Comparison of ENCODE assay signal across 8 cellular contexts in the genomic region with DNA sequence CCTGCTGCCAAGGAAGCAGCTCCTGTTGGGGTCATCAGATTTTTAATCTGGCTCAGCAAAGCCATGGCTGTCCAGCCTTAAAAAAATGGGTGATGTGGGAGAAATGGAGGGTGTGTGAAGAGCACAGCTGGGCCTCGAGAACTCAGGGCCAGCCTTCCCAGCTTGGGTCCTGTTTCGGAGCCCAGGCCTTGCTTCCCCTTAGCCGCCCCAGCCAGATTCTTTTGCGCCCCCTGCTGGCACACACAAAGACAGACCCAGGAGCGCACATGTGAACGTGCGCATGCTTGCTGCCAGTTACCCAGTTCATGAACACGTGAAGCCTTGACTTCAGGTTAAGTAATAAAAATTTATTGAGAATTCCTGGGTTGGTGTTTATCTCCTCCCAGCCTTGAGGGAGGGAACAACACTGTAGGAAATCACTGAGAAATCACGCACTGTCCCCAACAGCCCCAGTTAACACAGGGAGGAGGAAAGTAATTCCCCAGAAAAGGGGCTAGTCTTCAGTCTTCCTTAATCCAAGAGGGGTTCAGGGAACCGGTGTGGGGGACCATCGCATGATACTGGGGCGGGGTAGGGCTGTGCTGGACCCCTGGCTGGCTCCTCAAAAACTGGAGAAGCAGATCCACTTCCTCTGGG. TPM values are rescaled to one million over a fixed set of nuclear protein-coding genes. Genes with fewer than 3 reads are reported as not detected.
DNase-seq lines count a peak whose midpoint lies in the region; ATAC-seq and TF ChIP-seq lines count a peak whose summit lies in the region.

No MANE protein-coding gene starts in this region.

- H2BK5ac ChIP-seq in neuronal stem cell (ENCODE audit: low read length): no peak overlapping the region

- TF ChIP-seq CTCF in AG04449 (IDR thresholded peaks at IDR 0.05; ENCODE audit: insufficient read depth, low read length, missing control alignments) (peak; percentile 93), Peyer's patch (IDR thresholded peaks at IDR 0.05) (peak; percentile 92 to 98 (median 96)), fibroblast of pulmonary artery (IDR thresholded peaks at IDR 0.05; ENCODE audit: low read length, missing control alignments) (peak; percentile 80)

- peaks cover 58% of the 10 kb centered on the region for H3K4me1 ChIP-seq in Karpas-422 (ENCODE audit: low read length)
- H3K4me1 ChIP-seq in Peyer's patch: peaks cover 9 to 69% (median 35%) of the 10 kb centered on the region in 4 donors
- H3K4me1 ChIP-seq in neuronal stem cell (ENCODE audit: control insufficient read depth in 2 of 2, insufficient read depth in 1 of 2, low read depth in 1 of 2, low read length in 2 of 2): peaks cover 20 to 27% of the 10 kb centered on the region in 2 donors

- WGBS in neuronal stem cell (ENCODE audit: extremely low coverage in 2 of 2, insufficient read length in 2 of 2, insufficient replicate concordance in 1 of 2), 2 donors: no CpG with 5 or more reads among the region's 12 CpGs

- no peak overlapping the region for H3K4me3 ChIP-seq in AG04449 (ENCODE audit: low read depth, low read length)
- no peak overlapping the region for H3K4me3 ChIP-seq in Karpas-422 (ENCODE audit: low read length)
- peak overlapping the region in 2 of 4 donors; percentile 62 to 83 for H3K4me3 ChIP-seq in Peyer's patch
- no peak overlapping the region for H3K4me3 ChIP-seq in fibroblast of pulmonary artery (replicated peaks; ENCODE audit: low read depth, low read length)
- no peak overlapping the region for H3K4me3 ChIP-seq in neuronal stem cell (ENCODE audit: low read length in 2 of 2)

- peak overlapping the region; percentile 89 for H4K8ac ChIP-seq in neuronal stem cell (ENCODE audit: low read depth, low read length)

- no peaks in the 10 kb centered on the region for H3K9me2 ChIP-seq in Karpas-422 (replicated peaks; ENCODE audit: insufficient read depth, low read length)

- H2AFZ ChIP-seq in Karpas-422 (ENCODE audit: low read length): no peak overlapping the region
- no peak overlapping the region for H2AFZ ChIP-seq in neuronal stem cell (ENCODE audit: low read length)

- H3K27ac ChIP-seq in Karpas-422 (ENCODE audit: low read length): peak overlapping the region; percentile 58
- H3K27ac ChIP-seq in Peyer's patch: peak overlapping the region; percentile 67 to 100 (median 95)
- peak overlapping the region; percentile 14 for H3K27ac ChIP-seq in neuronal stem cell (replicated peaks; ENCODE audit: low read length)
- H3K27ac ChIP-seq in substantia nigra (ENCODE audit: low read depth, low read length, poor library complexity, severe bottlenecking): peak overlapping the region; percentile 52

- CTCF ChIA-PET in AG04449 (lab: Yijun Ruan, JAX): interaction anchor here (0.6 to 13.5 kb wide), 35 partner anchors 8 to 347 kb away, joined by 3 to 226 read pairs (median 5); a partner anchor contains a TSS

- H2BK15ac ChIP-seq in neuronal stem cell (ENCODE audit: low read length): no peak overlapping the region

- no peak overlapping the region for H3K14ac ChIP-seq in neuronal stem cell (ENCODE audit: low read length)

- no peak overlapping the region for H4K91ac ChIP-seq in neuronal stem cell (ENCODE audit: low read depth, low read length, poor library complexity)

- H3K4me2 ChIP-seq in Karpas-422 (ENCODE audit: low read depth, low read length, poor library complexity, severe bottlenecking): peak overlapping the region; percentile 2
- H3K4me2 ChIP-seq in neuronal stem cell (ENCODE audit: insufficient read depth, low read length, poor library complexity, severe bottlenecking): no peak overlapping the region

- H3K9me3 ChIP-seq in Karpas-422 (ENCODE audit: low read length) (no peaks in the 10 kb centered on the region), Peyer's patch (no peaks in the 10 kb centered on the region), neuronal stem cell (replicated peaks in 1 of 2; ENCODE audit: control insufficient read depth in 2 of 2, insufficient read depth in 1 of 2, low read depth in 1 of 2, low read length in 2 of 2) (no peaks in the 10 kb centered on the region)

- H3K36me3 ChIP-seq in Karpas-422 (ENCODE audit: insufficient read depth, low read length): peaks cover 38% of the 10 kb centered on the region
- H3K36me3 ChIP-seq in Peyer's patch: peaks cover 0 to 40% (median 0%) of the 10 kb centered on the region in 3 donors
- peaks cover 30 to 53% of the 10 kb centered on the region in 2 donors for H3K36me3 ChIP-seq in neuronal stem cell (replicated peaks in 1 of 2; ENCODE audit: control insufficient read depth in 2 of 2, insufficient read depth in 2 of 2, low read length in 2 of 2)

- peak; percentile 41 to 76 for TF ChIP-seq POLR2A in Peyer's patch (IDR thresholded peaks at IDR 0.05)

- no peak overlapping the region for H2BK12ac ChIP-seq in neuronal stem cell (ENCODE audit: low read length)

- H3K79me1 ChIP-seq in neuronal stem cell (ENCODE audit: low read depth, low read length): peaks cover 3% of the 10 kb centered on the region

- 0 out of 2 replicates have a peak, but pooled peaks cover 5% of the 10 kb centered on the region for H4K20me1 ChIP-seq in Karpas-422 (ENCODE audit: insufficient read depth, low read depth, low read length)

- peak overlapping the region; percentile 30 for H3K23ac ChIP-seq in neuronal stem cell (ENCODE audit: low read depth, low read length, poor library complexity)

- POLR2A ChIA-PET in AG04449 (lab: Yijun Ruan, JAX): interaction anchor here (1.3 kb wide), 1 partner anchor 21 kb away, joined by 8 read pairs; a partner anchor contains a TSS

- H3K4ac ChIP-seq in neuronal stem cell (ENCODE audit: low read length): no peak overlapping the region

- no peak for DNase-seq in AG04449 (ENCODE audit: low read depth, low spot score)
- DNase-seq in Karpas-422: peak; percentile 96
- DNase-seq in Peyer's patch: peak; percentile 82 to 95 (median 92)
- DNase-seq in activated T-helper 1 cell treated with anti-CD3 and anti-CD28 coated beads, Interleukin-2, amount 50 U/mL, for 16 hours (ENCODE audit: low read depth in 1 of 2, low spot score in 1 of 2): peak; percentile 79
- DNase-seq in fibroblast of pulmonary artery (ENCODE audit: low read depth): peak; percentile 89
- DNase-seq in neuronal stem cell (ENCODE audit: low spot score): peak; percentile 81
- DNase-seq in substantia nigra (lab: John Stamatoyannopoulos, UW): peak in 45 of 49 donors; percentile 24 to 87 (median 74)

- H3K9ac ChIP-seq in Karpas-422 (ENCODE audit: low read length): peak overlapping the region; percentile 30
- H3K9ac ChIP-seq in neuronal stem cell (ENCODE audit: low read depth, low read length, poor library complexity): peak overlapping the region; percentile 64

- peak; percentile 41 for ATAC-seq in GM18907 (IDR thresholded peaks at IDR 0.05; ENCODE audit: unreplicated experiment)

- no peak overlapping the region for H2AK5ac ChIP-seq in neuronal stem cell (ENCODE audit: low read depth, low read length)

- H3K18ac ChIP-seq in neuronal stem cell (ENCODE audit: low read length): no peak overlapping the region

- H2BK120ac ChIP-seq in neuronal stem cell (ENCODE audit: low read depth, low read length): no peak overlapping the region

- H3K27me3 ChIP-seq in Karpas-422 (ENCODE audit: low read length) (no peaks in the 10 kb centered on the region), Peyer's patch (no peaks in the 10 kb centered on the region), neuronal stem cell (ENCODE audit: control insufficient read depth in 3 of 3, insufficient read depth in 3 of 3, low read depth in 1 of 3, low read length in 3 of 3) (no peaks in the 10 kb centered on the region)

- H3K79me2 ChIP-seq in Karpas-422 (ENCODE audit: low read length): peaks cover 22% of the 10 kb centered on the region

RNA-seq across cellular contexts. Expression of a gene that starts 5.3 kb away (rescaled TPM):
- 353 and 644 TPM in 2 replicates for total RNA-seq in Karpas-422 (2014; rRNA removed; shearing (Covaris generic); ENCODE audit: low replicate concordance)
- 100 to 1,000 TPM; 162 to 219 (median 174) TPM for total RNA-seq in Peyer's patch
- 315 TPM for polyA plus RNA-seq in neuronal stem cell (2013, experiment 1 of 2)
- 311 TPM for polyA plus RNA-seq in neuronal stem cell (2013, experiment 2 of 2)

RNA-seq across cellular contexts. Expression of a gene that starts 5.6 kb away (rescaled TPM):
- 56.6 and 71.1 TPM in 2 replicates for total RNA-seq in Karpas-422 (2014; rRNA removed; shearing (Covaris generic); ENCODE audit: low replicate concordance)
- 10 to 100 TPM in 3 of 4 donors, 1 to 10 TPM in 1; 9.1 to 24.8 (median 18.3) TPM for total RNA-seq in Peyer's patch
- 24.4 TPM for polyA plus RNA-seq in neuronal stem cell (2013, experiment 1 of 2)
- polyA plus RNA-seq in neuronal stem cell (2013, experiment 2 of 2): 24.2 TPM

RNA-seq across cellular contexts. Expression of a gene that starts 14.0 kb away (rescaled TPM):
- 411 and 673 TPM in 2 replicates for total RNA-seq in Karpas-422 (2014; rRNA removed; shearing (Covaris generic); ENCODE audit: low replicate concordance)
- total RNA-seq in Peyer's patch: 100 to 1,000 TPM in 1 of 4 donors, 10 to 100 TPM in 3; 41.6 to 183 (median 44.4) TPM
- 3.2 TPM for polyA plus RNA-seq in neuronal stem cell (2013, experiment 1 of 2)
- 2.7 TPM for polyA plus RNA-seq in neuronal stem cell (2013, experiment 2 of 2)

RNA-seq across cellular contexts. Expression of a gene that starts 21.3 kb away (rescaled TPM):
- 264 and 402 TPM in 2 replicates for total RNA-seq in Karpas-422 (2014; rRNA removed; shearing (Covaris generic); ENCODE audit: low replicate concordance)
- 100 to 1,000 TPM; 146 to 339 (median 156) TPM for total RNA-seq in Peyer's patch
- 511 TPM for polyA plus RNA-seq in neuronal stem cell (2013, experiment 1 of 2)
- polyA plus RNA-seq in neuronal stem cell (2013, experiment 2 of 2): 489 TPM

RNA-seq across cellular contexts. Expression of a gene that starts 21.5 kb away (rescaled TPM):
- not detected in 2 replicates for total RNA-seq in Karpas-422 (2014; rRNA removed; shearing (Covaris generic); ENCODE audit: low replicate concordance)
- not detected for total RNA-seq in Peyer's patch
- not detected for polyA plus RNA-seq in neuronal stem cell (2013, experiment 1 of 2)
- polyA plus RNA-seq in neuronal stem cell (2013, experiment 2 of 2): not detected

Comparison
In these comparisons a context has a peak if more than half of its experiments do, and no peak if none do; other contexts are left out.
1. H3K27ac ChIP-seq: peak in every context shown above with its lines; median percentile 95 in Peyer's patch; 58 in Karpas-422; 52 in substantia nigra; 14 in neuronal stem cell.